ENCODE assay signal across 20 cellular contexts in genomic region chr18:48099481-48100167, GRCh38.
DNase-seq lines count a peak whose midpoint lies in the region; ATAC-seq and TF ChIP-seq lines count a peak whose summit lies in the region.
"Had no signal": no experiment of that assay in that cellular context is flagged by ENCODE, and none has a peak within 500 bp of the region (broad histone marks: within the 10 kb centered on the region; RNA-seq: fewer than 3 reads in every experiment).

No MANE protein-coding gene starts in this region.

- no peak for TF ChIP-seq EP300 in SK-N-SH (IDR thresholded peaks at IDR 0.05; ENCODE audit: borderline replicate concordance in 1 of 2, low read depth in 1 of 2, low read length in 1 of 2)

- H3K36me3 Mint-ChIP-seq in mesothelial cell of epicardium, result no peaks in the 10 kb centered on the region
- H3K36me3 Mint-ChIP-seq: CD14-positive monocyte had no signal

- CTCF ChIA-PET in HEK293 (lab: Yijun Ruan, JAX) (no interaction called here), SK-N-SH (lab: Yijun Ruan, JAX) (interaction anchor here (0.8 to 1.5 kb wide), 4 partner anchors 20 to 347 kb away, joined by 3 read pairs; no protein-coding TSS in a partner anchor)

- TF ChIP-seq CTCF in HEK293 (tag by site-specific recombination; IDR thresholded peaks at IDR 0.05) (no peak), SK-N-SH (IDR thresholded peaks at IDR 0.05) (no peak), mesothelial cell of epicardium (IDR thresholded peaks at IDR 0.05; ENCODE audit: unreplicated experiment) (no peak), spleen (IDR thresholded peaks at IDR 0.05 in 8 of 11, conservative IDR thresholded peaks at IDR 0.05 in 3 of 11) (no peak)

- H3K27ac Mint-ChIP-seq in mesothelial cell of epicardium, result peak overlapping the region; percentile 93
- H3K27ac Mint-ChIP-seq: B cell, CD14-positive monocyte, HFFc6 had no signal

- H3K4me1 Mint-ChIP-seq in mesothelial cell of epicardium, result peaks cover 43% of the 10 kb centered on the region
- H3K4me1 Mint-ChIP-seq: B cell, CD14-positive monocyte had no signal

- TF ChIP-seq POLR2A in spleen (IDR thresholded peaks at IDR 0.05), result no peak

- H3K79me2 ChIP-seq in SK-N-SH (ENCODE audit: insufficient read depth), result no peaks in the 10 kb centered on the region

- no peak overlapping the region for H2AFZ ChIP-seq in SK-N-SH (ENCODE audit: low read depth)

- peaks cover 11% of the 10 kb centered on the region for H3K4me1 ChIP-seq in HEK293 (ENCODE audit: control insufficient read depth, insufficient read depth, low read length)
- peaks cover 0 to 20% of the 10 kb centered on the region in 2 experiments; a peak in 2 of 4 replicates for H3K4me1 ChIP-seq in SK-N-SH (ENCODE audit: control insufficient read depth in 1 of 2, insufficient read depth in 2 of 2, low read depth in 1 of 2, low read length in 1 of 2)
- H3K4me1 ChIP-seq in spleen, result peaks cover 0 to 32% (median 2%) of the 10 kb centered on the region in 6 donors
- H3K4me1 ChIP-seq: A549, SJSA1 had no signal

- H3K9me3 ChIP-seq in HEK293 (ENCODE audit: control insufficient read depth, insufficient read depth, low read depth, low read length), result no peaks in the 10 kb centered on the region
- H3K9me3 ChIP-seq in SK-N-SH, result no peaks in the 10 kb centered on the region
- H3K9me3 ChIP-seq in spleen, result no peaks in the 10 kb centered on the region
- H3K9me3 ChIP-seq: A549, SJSA1 had no signal

- no peak overlapping the region for H3K4me3 Mint-ChIP-seq in mesothelial cell of epicardium
- H3K4me3 Mint-ChIP-seq: B cell, CD14-positive monocyte, HFFc6 had no signal

- peaks cover 12% of the 10 kb centered on the region; the same call in 1 of the 2 replicates for H3K27me3 ChIP-seq in SK-N-SH (ENCODE audit: insufficient read depth)
- H3K27me3 ChIP-seq in spleen (replicated peaks in 1 of 7), result peaks cover 0 to 17% (median 0%) of the 10 kb centered on the region in 7 donors

- H4K20me1 ChIP-seq in SK-N-SH (ENCODE audit: insufficient read depth), result no peaks in the 10 kb centered on the region

- H3K27ac ChIP-seq in HEK293 (ENCODE audit: extremely low read depth, low read depth, low read length), result no peak overlapping the region
- H3K27ac ChIP-seq in SK-N-SH (ENCODE audit: low read depth in 2 of 2, low read length in 1 of 2), result peak overlapping the region in 1 of 2 experiments; percentile 73; a peak in 1 of 4 replicates
- H3K27ac ChIP-seq in spleen, result no peak overlapping the region
- H3K27ac ChIP-seq: A549, SJSA1 had no signal

- H3F3A ChIP-seq in SK-N-SH (replicated peaks; ENCODE audit: insufficient read depth), result no peaks in the 10 kb centered on the region

- H3K36me3 ChIP-seq in HEK293 (ENCODE audit: control insufficient read depth in 2 of 2, insufficient read depth in 1 of 2, low read length in 2 of 2) (no peaks in the 10 kb centered on the region), SK-N-SH (replicated peaks in 1 of 2; ENCODE audit: control insufficient read depth in 1 of 2, insufficient read depth in 2 of 2, low read length in 1 of 2) (no peaks in the 10 kb centered on the region), spleen (no peaks in the 10 kb centered on the region)
- H3K36me3 ChIP-seq: SJSA1 had no signal

- H3K9ac ChIP-seq in SK-N-SH, result no peak overlapping the region

- H3K4me3 ChIP-seq in HEK293 (ENCODE audit: low read depth, low read length), result no peak overlapping the region
- no peak overlapping the region for H3K4me3 ChIP-seq in SK-N-SH (ENCODE audit: low read depth in 2 of 2, low read length in 1 of 2)
- no peak overlapping the region for H3K4me3 ChIP-seq in spleen
- H3K4me3 ChIP-seq: A549, SJSA1 had no signal

- POLR2A ChIA-PET in HEK293 (lab: Yijun Ruan, JAX), result no interaction called here
- POLR2A ChIA-PET in SK-N-SH (lab: Yijun Ruan, JAX), result no interaction called here

- peaks cover 1% of the 10 kb centered on the region for H3K27me3 Mint-ChIP-seq in mesothelial cell of epicardium (ENCODE audit: low read depth)

- intact Hi-C loops in spleen (cut with DNase I; ENCODE audit: low total_unique reads), result no loop called here

- ATAC-seq in GM18520 (IDR thresholded peaks at IDR 0.05; ENCODE audit: unreplicated experiment), result no peak
- ATAC-seq: A549, Panc1 had no signal

- 23% methylated on average over 8 of the region's 8 CpGs for WGBS in SK-N-SH (ENCODE audit: low lambda C conversion rate)
- WGBS in spleen, 5 donors, result 60 to 76% (median 72%) methylated on average over 7 to 8 of the region's 8 CpGs

- no peak for TF ChIP-seq RAD21 in SK-N-SH (IDR thresholded peaks at IDR 0.05; ENCODE audit: low read length)

- no peak overlapping the region for H3K4me2 ChIP-seq in SK-N-SH
- H3K4me2 ChIP-seq: A549 had no signal

- DNase-seq in SK-N-SH, result no peak
- no peak for DNase-seq in mesothelial cell of epicardium (ENCODE audit: low spot score in 2 of 2, unreplicated experiment in 2 of 2)
- peak; percentile 33 for DNase-seq in spleen
- DNase-seq in activated effector memory CD4-positive, alpha-beta T cell treated with anti-CD3 and anti-CD28 coated beads, Interleukin-2, amount 50 U/mL, for 16 hours, result no peak
- DNase-seq in HCEC 1CT, result no peak
- DNase-seq: DMS53; GDM1; HFFc6; Karpas-422; NCI-H1694; NCI-H2081 treated with DMSO at 0.1 percent for 48 hours; NCI-H510A; NK-92 treated with Interleukin-12 subunit alpha and Interleukin-12 subunit beta, amount 100 ng/mL, for 24 hours had no signal

- H3K9me3 Mint-ChIP-seq in mesothelial cell of epicardium, result no peaks in the 10 kb centered on the region
- H3K9me3 Mint-ChIP-seq: CD14-positive monocyte, HFFc6 had no signal

- H3K9me2 ChIP-seq in SK-N-SH, result no peaks in the 10 kb centered on the region

TF ChIP-seq in HEK293, 187 proteins besides CTCF, POLR2A, EP300 and RAD21:
- TF ChIP-seq ZSCAN16 (tag by site-specific recombination; IDR thresholded peaks at IDR 0.05) (0 out of 2 replicates have a peak, but pooled peaks have one; percentile 65), ZNF692 (tag by site-specific recombination; IDR thresholded peaks at IDR 0.05) (peak; percentile 46; the same call in 1 of the 2 replicates), ZNF548 (tag by site-specific recombination; IDR thresholded peaks at IDR 0.05) (no peak), EGR2 (tag by site-specific recombination; IDR thresholded peaks at IDR 0.05; ENCODE audit: low read depth) (peak; percentile 22; the same call in 1 of the 2 replicates), ZNF157 (tag by site-specific recombination; IDR thresholded peaks at IDR 0.05) (no peak), ZFHX2 (tag by site-specific recombination; conservative IDR thresholded peaks at IDR 0.05) (peak; percentile 44)

TF ChIP-seq in SK-N-SH, 30 proteins besides CTCF, POLR2A, EP300 and RAD21:
- TF ChIP-seq GATA2 (CRISPR knock-in tag; IDR thresholded peaks at IDR 0.05) (0 out of 2 replicates have a peak, but pooled peaks have one; percentile 13), SMC3 (IDR thresholded peaks at IDR 0.05; ENCODE audit: low read depth, low read length) (no peak), CHD2 (IDR thresholded peaks at IDR 0.05; ENCODE audit: low read length, partially characterized antibody) (peak; percentile 11)
